In the genomic region with DNA sequence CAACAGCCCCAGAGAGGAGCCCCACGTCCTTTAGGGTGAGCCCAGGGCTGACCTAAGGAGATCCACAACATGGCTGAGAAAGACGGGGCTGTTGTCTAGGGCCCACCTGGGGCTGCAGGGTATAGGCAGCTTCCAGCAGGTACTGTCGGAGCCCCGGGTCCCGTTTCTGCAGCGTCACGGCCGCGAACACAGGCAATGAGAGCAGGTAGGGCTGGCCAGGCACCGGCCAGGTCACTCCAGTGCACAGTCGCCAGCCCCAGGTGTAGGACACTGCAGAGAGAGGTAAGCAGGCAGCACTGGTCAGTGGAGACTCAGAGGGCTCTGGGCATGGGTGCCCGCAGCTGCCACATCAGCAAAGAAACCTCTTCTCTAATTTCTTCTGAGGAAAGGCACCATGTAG, we compare ENCODE assay signal across 22 cellular contexts.
"Had no signal": no experiment of that assay in that cellular context is flagged by ENCODE, and none has a peak within 500 bp of the region (broad histone marks: within the 10 kb centered on the region; RNA-seq: fewer than 3 reads in every experiment).

No MANE protein-coding gene starts in this region.

- H3K27me3 ChIP-seq: dorsolateral prefrontal cortex, neutrophil, pancreas, right lobe of liver, testis, tibial artery had no signal

- H3K27ac ChIP-seq: dorsolateral prefrontal cortex, left ventricle myocardium inferior, lower lobe of right lung, neutrophil, pancreas, right lobe of liver, testis, tibial artery had no signal

- H3K4me1 ChIP-seq: left ventricle myocardium inferior, lower lobe of right lung, right lobe of liver, testis, tibial artery had no signal

- H3K4me2 ChIP-seq: smooth muscle cell had no signal

- DNase-seq: dorsolateral prefrontal cortex; effector CD4-positive, alpha-beta T cell; hypothalamus; immature natural killer cell; islet precursor cell; kidney glomerular epithelial cell; left colon; left ventricle myocardium inferior; lower lobe of right lung; natural killer cell; pancreas; stimulated activated CD4-positive, alpha-beta T cell treated with anti-CD3 and anti-CD28 coated beads, Interleukin-12 subunit alpha, Interleukin-12 subunit beta, amount 100 ng/mL, for 4 hours; stimulated activated CD4-positive, alpha-beta T cell treated with anti-CD3 and anti-CD28 coated beads, Interleukin-1b, Interleukin-23, amount 100 ng/mL, for 48 hours; stimulated activated CD4-positive, alpha-beta T cell treated with anti-CD3 and anti-CD28 coated beads, Interleukin-4, amount 100 ng/mL, for 1 hour; stimulated activated CD8-positive, alpha-beta memory T cell treated with anti-CD3 and anti-CD28 coated beads, Interleukin-4, amount 100 ng/mL, for 48 hours; stimulated activated naive CD4-positive, alpha-beta T cell treated with Interleukin-2 at 50 U/mL for 16 hours; substantia nigra; testis had no signal

- H3K9me3 ChIP-seq: left ventricle myocardium inferior, lower lobe of right lung, neutrophil, pancreas, right lobe of liver, testis, tibial artery had no signal

- H3K4me3 ChIP-seq: dorsolateral prefrontal cortex, left ventricle myocardium inferior, lower lobe of right lung, pancreas, right lobe of liver, smooth muscle cell, testis, tibial artery had no signal

- ATAC-seq: left colon, lower lobe of right lung, natural killer cell, pancreas had no signal

- H3K36me3 ChIP-seq: left ventricle myocardium inferior, lower lobe of right lung, pancreas, right lobe of liver, tibial artery had no signal
